In genomic region chr6:151014404-151015150, GRCh38 we compare ENCODE assay signal across 8 cellular contexts.
DNase-seq lines count a peak whose midpoint lies in the region; ATAC-seq and TF ChIP-seq lines count a peak whose summit lies in the region.

No MANE protein-coding gene starts in this region.

- no peak overlapping the region for H4K8ac ChIP-seq in neuronal stem cell (ENCODE audit: low read depth, low read length)

- TF ChIP-seq CTCF in AG10803 (conservative IDR thresholded peaks at IDR 0.05; ENCODE audit: low read length) (peak; percentile 92), OCI-LY3 (IDR thresholded peaks at IDR 0.05; ENCODE audit: low read depth, low read length) (peak; percentile 80), fibroblast of the aortic adventitia (IDR thresholded peaks at IDR 0.05; ENCODE audit: insufficient read depth, low read length) (peak; percentile 99), thoracic aorta (IDR thresholded peaks at IDR 0.05) (peak; percentile 97)

- no peak overlapping the region for H3K18ac ChIP-seq in neuronal stem cell (ENCODE audit: low read length)

- H3K36me3 ChIP-seq in OCI-LY3 (replicated peaks; ENCODE audit: low read depth, low read length) (peaks cover 3% of the 10 kb centered on the region), neuronal stem cell (replicated peaks in 1 of 2; ENCODE audit: control insufficient read depth in 2 of 2, insufficient read depth in 2 of 2, low read length in 2 of 2) (peaks cover 10 to 59% of the 10 kb centered on the region in 2 donors), thoracic aorta (peaks cover 18% of the 10 kb centered on the region)

- H2AFZ ChIP-seq in OCI-LY3 (ENCODE audit: low read depth, low read length): no peak overlapping the region
- H2AFZ ChIP-seq in neuronal stem cell (ENCODE audit: low read length): no peak overlapping the region

- H4K91ac ChIP-seq in neuronal stem cell (ENCODE audit: low read depth, low read length, poor library complexity): no peak overlapping the region

- H3K27ac ChIP-seq in OCI-LY3 (ENCODE audit: low read length) (peak overlapping the region; percentile 25; the same call in 1 of the 2 replicates), neuronal stem cell (replicated peaks; ENCODE audit: low read length) (no peak overlapping the region), thoracic aorta (no peak overlapping the region)

- no peak overlapping the region for H2BK15ac ChIP-seq in neuronal stem cell (ENCODE audit: low read length)

- H3K14ac ChIP-seq in neuronal stem cell (ENCODE audit: low read length): no peak overlapping the region

- no peaks in the 10 kb centered on the region for H3K4me1 Mint-ChIP-seq in activated T-cell treated with anti-CD3 and anti-CD28 coated beads, Interleukin-2, amount 50 U/mL, for 4 hours (ENCODE audit: low read depth)

- no peaks in the 10 kb centered on the region for H3K27me3 Mint-ChIP-seq in activated T-cell treated with anti-CD3 and anti-CD28 coated beads, Interleukin-2, amount 50 U/mL, for 4 hours (ENCODE audit: low read depth)

- H4K20me1 ChIP-seq in OCI-LY3 (ENCODE audit: insufficient read depth, low read length): no peaks in the 10 kb centered on the region

- H3K23ac ChIP-seq in neuronal stem cell (ENCODE audit: low read depth, low read length, poor library complexity): no peak overlapping the region

- H3K79me2 ChIP-seq in OCI-LY3 (ENCODE audit: low read length): no peaks in the 10 kb centered on the region

- WGBS in neuronal stem cell (ENCODE audit: extremely low coverage in 2 of 2, insufficient read length in 2 of 2, insufficient replicate concordance in 1 of 2), 2 donors: no CpG with 5 or more reads among the region's 6 CpGs

- peaks cover 23% of the 10 kb centered on the region for H3K36me3 Mint-ChIP-seq in activated T-cell treated with anti-CD3 and anti-CD28 coated beads, Interleukin-2, amount 50 U/mL, for 4 hours (ENCODE audit: insufficient read depth)

- no peak overlapping the region for H3K4me3 ChIP-seq in AG10803 (ENCODE audit: low read length)
- H3K4me3 ChIP-seq in OCI-LY3 (ENCODE audit: low read length): no peak overlapping the region
- H3K4me3 ChIP-seq in fibroblast of the aortic adventitia (ENCODE audit: low read depth, low read length): no peak overlapping the region
- no peak overlapping the region for H3K4me3 ChIP-seq in neuronal stem cell (ENCODE audit: low read length in 2 of 2)
- H3K4me3 ChIP-seq in thoracic aorta: no peak overlapping the region

- H3K4me2 ChIP-seq in OCI-LY3 (ENCODE audit: low read length) (no peak overlapping the region), neuronal stem cell (ENCODE audit: insufficient read depth, low read length, poor library complexity, severe bottlenecking) (no peak overlapping the region)

- H3K4me3 Mint-ChIP-seq in activated T-cell treated with anti-CD3 and anti-CD28 coated beads, Interleukin-2, amount 50 U/mL, for 4 hours: no peak overlapping the region

- H2AK5ac ChIP-seq in neuronal stem cell (ENCODE audit: low read depth, low read length): no peak overlapping the region

- H3K27me3 ChIP-seq in OCI-LY3 (ENCODE audit: low read depth, low read length): no peaks in the 10 kb centered on the region
- no peaks in the 10 kb centered on the region for H3K27me3 ChIP-seq in neuronal stem cell (ENCODE audit: control insufficient read depth in 3 of 3, insufficient read depth in 3 of 3, low read depth in 1 of 3, low read length in 3 of 3)
- H3K27me3 ChIP-seq in thoracic aorta (replicated peaks; ENCODE audit: insufficient read depth): no peaks in the 10 kb centered on the region

- H3K4ac ChIP-seq in neuronal stem cell (ENCODE audit: low read length): no peak overlapping the region

- H3K4me1 ChIP-seq in OCI-LY3 (ENCODE audit: low read length) (peaks cover 6% of the 10 kb centered on the region), neuronal stem cell (ENCODE audit: control insufficient read depth in 2 of 2, insufficient read depth in 1 of 2, low read depth in 1 of 2, low read length in 2 of 2) (peaks cover 7% of the 10 kb centered on the region in 2 donors), thoracic aorta (ENCODE audit: control insufficient read depth in 1 of 2, low read depth in 2 of 2) (no peaks in the 10 kb centered on the region)

- H3K9ac ChIP-seq in OCI-LY3 (ENCODE audit: low read length): no peak overlapping the region
- no peak overlapping the region for H3K9ac ChIP-seq in neuronal stem cell (ENCODE audit: low read depth, low read length, poor library complexity)

- H2BK120ac ChIP-seq in neuronal stem cell (ENCODE audit: low read depth, low read length): no peak overlapping the region

- H2BK12ac ChIP-seq in neuronal stem cell (ENCODE audit: low read length): no peak overlapping the region

- no peaks in the 10 kb centered on the region for H3K9me3 Mint-ChIP-seq in activated T-cell treated with anti-CD3 and anti-CD28 coated beads, Interleukin-2, amount 50 U/mL, for 4 hours

- DNase-seq in AG10803 (ENCODE audit: low read depth) (peak; percentile 49), HPDE6-E6E7 (ENCODE audit: extremely low spot score) (peak; percentile 29), fibroblast of the aortic adventitia (ENCODE audit: low read depth) (peak; percentile 74), neuronal stem cell (ENCODE audit: low spot score) (peak; percentile 60), thoracic aorta (ENCODE audit: low spot score) (no peak)
- peak; percentile 48 for DNase-seq in activated T-cell treated with anti-CD3 and anti-CD28 coated beads, Interleukin-2, amount 50 U/mL, for 4 hours

- ATAC-seq in GM19023 (IDR thresholded peaks at IDR 0.05; ENCODE audit: unreplicated experiment): peak; percentile 80
- peak; percentile 46 to 58 for ATAC-seq in activated T-cell treated with anti-CD3 and anti-CD28 coated beads, Interleukin-2, amount 50 U/mL, for 4 hours
- ATAC-seq in thoracic aorta (ENCODE audit: insufficient number of reproducible peaks, low FRiP score, low read depth): no peak

- no peak overlapping the region for H2BK5ac ChIP-seq in neuronal stem cell (ENCODE audit: low read length)

- H3K9me3 ChIP-seq in OCI-LY3 (ENCODE audit: insufficient read depth, low read length): no peaks in the 10 kb centered on the region
- H3K9me3 ChIP-seq in neuronal stem cell (replicated peaks in 1 of 2; ENCODE audit: control insufficient read depth in 2 of 2, insufficient read depth in 1 of 2, low read depth in 1 of 2, low read length in 2 of 2): no peaks in the 10 kb centered on the region
- H3K9me3 ChIP-seq in thoracic aorta: no peaks in the 10 kb centered on the region

- no peaks in the 10 kb centered on the region for H3K79me1 ChIP-seq in neuronal stem cell (ENCODE audit: low read depth, low read length)
